In genomic region chr19:53431399-53432087, GRCh38 we compare ENCODE assay signal across 8 cellular contexts. TPM values are rescaled to one million over a fixed set of nuclear protein-coding genes. Genes with fewer than 3 reads are reported as not detected.
DNase-seq lines count a peak whose midpoint lies in the region; ATAC-seq, FAIRE-seq and TF ChIP-seq lines count a peak whose summit lies in the region.

ZNF761 (plus strand) TSS chr19:53431984; CDS start chr19:53447269, 15,285 bp downstream.

- peaks cover 9% of the 10 kb centered on the region for H3K36me3 ChIP-seq in left ventricle myocardium inferior
- H3K36me3 ChIP-seq in prostate gland: no peaks in the 10 kb centered on the region

- H3K4me3 Mint-ChIP-seq in T-cell: peak within 1 kb of the TSS; percentile 87 to 96 (median 95)

- under 1% methylated on average over 45 of the region's 46 CpGs for WGBS in prostate gland

- no peaks in the 10 kb centered on the region for H3K27me3 Mint-ChIP-seq in T-cell

- H3K4me1 ChIP-seq in left ventricle myocardium inferior (peaks cover 28% of the 10 kb centered on the region), prostate gland (replicated peaks) (no peaks in the 10 kb centered on the region)

- peak; percentile 86 for TF ChIP-seq POLR2A in GM12892 (IDR thresholded peaks at IDR 0.05; ENCODE audit: low read depth, low read length)
- TF ChIP-seq POLR2A in prostate gland (IDR thresholded peaks at IDR 0.05): peak; percentile 91

- DNase-seq in GM12892 (ENCODE audit: insufficient read length): peak; percentile 69
- DNase-seq in NCI-H1436 (lab: John Stamatoyannopoulos, UW): peak; percentile 98
- DNase-seq in T-cell: peak; percentile 90 to 99 (median 96)
- peak; percentile 88 for DNase-seq in amniotic stem cell (lab: John Stamatoyannopoulos, UW)
- DNase-seq in left ventricle myocardium inferior: peak; percentile 95
- peak; percentile 99 for DNase-seq in prostate gland (ENCODE audit: low spot score)
- DNase-seq in ureter (ENCODE audit: low spot score): peak; percentile 96

- H3K36me3 Mint-ChIP-seq in T-cell: peaks cover 32% of the 10 kb centered on the region

- intact Hi-C loops in left ventricle myocardium inferior (cut with micrococcal nuclease) (loop anchor here (10.0 kb wide), 1 partner anchor 73 kb away; no protein-coding TSS in a partner anchor), prostate gland (cut with DNase I) (loop anchor here (5.0 kb wide), 1 partner anchor 41 kb away; no protein-coding TSS in a partner anchor)

- CTCF ChIA-PET in T-cell (lab: Charles Lee): interaction anchor here in 1 of 2 donors (0.5 to 0.7 kb wide), 3 partner anchors 103 to 530 kb away, joined by 3 to 6 read pairs (median 4); no protein-coding TSS in a partner anchor

- H3K9me3 ChIP-seq in left ventricle myocardium inferior (replicated peaks) (no peaks in the 10 kb centered on the region), prostate gland (no peaks in the 10 kb centered on the region)

- TF ChIP-seq CTCF in left ventricle myocardium inferior (IDR thresholded peaks at IDR 0.05; ENCODE audit: borderline replicate concordance): peak; percentile 66
- TF ChIP-seq CTCF in prostate gland (IDR thresholded peaks at IDR 0.05): peak; percentile 10 to 78 (median 41)

- FAIRE-seq in GM12892 (lab: Jason Lieb, UNC): peak; percentile 90

- POLR2A ChIA-PET in T-cell (lab: Charles Lee): no interaction called here

- ATAC-seq in HG02798 (IDR thresholded peaks at IDR 0.05; ENCODE audit: poor library complexity, unreplicated experiment): peak; percentile 99
- ATAC-seq in T-cell (replicated peaks in 1 of 4): peak; percentile 96 to 99 (median 99)

- H3K27ac Mint-ChIP-seq in T-cell: peak within 1 kb of the TSS; percentile 94 to 96

- H3K27me3 ChIP-seq in left ventricle myocardium inferior (ENCODE audit: low read depth): no peaks in the 10 kb centered on the region
- H3K27me3 ChIP-seq in prostate gland (replicated peaks; ENCODE audit: insufficient read depth): no peaks in the 10 kb centered on the region

- H3K27ac ChIP-seq in left ventricle myocardium inferior (replicated peaks) (peak within 1 kb of the TSS; percentile 74), prostate gland (peak within 1 kb of the TSS; percentile 92 to 96)

- H3K4me3 ChIP-seq in left ventricle myocardium inferior (peak within 1 kb of the TSS; percentile 90), prostate gland (peak within 1 kb of the TSS; percentile 54 to 59)

- H3K4me1 Mint-ChIP-seq in T-cell: peaks cover 39 to 51% (median 49%) of the 10 kb centered on the region in 3 donors

- H3K9me3 Mint-ChIP-seq in T-cell: peaks cover 0 to 7% (median 6%) of the 10 kb centered on the region in 3 donors

RNA-seq across cellular contexts. Expression of gene ZNF761, which starts in this region (rescaled TPM):
- polyA plus RNA-seq in GM12892 (2012; ENCODE audit: missing spikeins): 8.8 TPM
- total RNA-seq in T-cell (10 to 100 TPM in 3 of 5 donors, 1 to 10 TPM in 2; 9.6 to 14.5 (median 13.0) TPM), left ventricle myocardium inferior (3.3 TPM), prostate gland (10 to 100 TPM; 48.3 to 51.7 TPM), ureter (12.7 TPM)

Comparison
In these comparisons a context has a peak if more than half of its experiments do, and no peak if none do; other contexts are left out.
1. Peak in every context shown above with its lines: DNase-seq, ATAC-seq, H3K4me3 ChIP-seq and H3K27ac ChIP-seq.